Comparison of ENCODE assay signal across 7 cellular contexts in the genomic region with DNA sequence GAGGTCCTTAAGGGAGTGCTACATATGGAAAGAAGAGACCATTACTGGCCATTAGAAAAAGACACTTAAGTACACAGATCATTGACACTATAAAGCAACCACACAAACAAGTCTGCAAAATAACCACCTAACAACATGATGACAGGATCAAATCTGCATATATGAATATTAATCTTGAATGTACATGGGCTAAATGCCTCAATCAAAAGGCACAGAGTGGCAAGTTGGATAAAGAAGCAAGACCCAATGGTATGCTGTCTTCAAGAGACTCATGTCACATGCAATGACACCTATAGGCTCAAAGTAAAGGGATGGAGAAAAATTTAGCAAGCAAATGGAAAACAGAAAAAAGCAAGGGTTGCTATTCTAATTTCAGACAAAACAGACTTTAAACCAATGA.
"Had no signal": no experiment of that assay in that cellular context is flagged by ENCODE, and none has a peak within 500 bp of the region (broad histone marks: within the 10 kb centered on the region; RNA-seq: fewer than 3 reads in every experiment).

No MANE protein-coding gene starts in this region.

- FAIRE-seq: G401.6, GM12891, GM12892, GM18507, GM19239 had no signal

- DNase-seq: GDM1, GF-D8 had no signal
